36 cellular contexts compared by ENCODE assay signal in genomic region chr3:189590223-189590622, GRCh38. TPM values are rescaled to one million over a fixed set of nuclear protein-coding genes. Genes with fewer than 3 reads are reported as not detected.
"Had no signal": no experiment of that assay in that cellular context is flagged by ENCODE, and none has a peak within 500 bp of the region (broad histone marks: within the 10 kb centered on the region; RNA-seq: fewer than 3 reads in every experiment).

No MANE protein-coding gene starts in this region.

- H3K27me3 ChIP-seq: adrenal gland, body of pancreas, esophagus squamous epithelium, gastroesophageal sphincter had no signal

- H3K4me3 Mint-ChIP-seq: activated B cell treated with CpG ODN at 0.5 μM for 24 hours; activated CD8-positive, alpha-beta T cell treated with anti-CD3 and anti-CD28 coated beads for 36 hours; activated naive CD4-positive, alpha-beta T cell treated with anti-CD3 and anti-CD28 coated beads for 36 hours; activated naive CD4-positive, alpha-beta T cell treated with anti-CD3 and anti-CD28 coated beads, Interleukin-2, amount 50 U/mL, for 24 hours; activated naive CD8-positive, alpha-beta T cell treated with anti-CD3 and anti-CD28 coated beads for 36 hours; activated naive CD8-positive, alpha-beta T cell treated with anti-CD3 and anti-CD28 coated beads, Interleukin-2, amount 50 U/mL, for 24 hours; activated T-cell treated with anti-CD3 and anti-CD28 coated beads, Interleukin-2, amount 50 U/mL, for 4 hours; T-helper 17 cell; T-helper 2 cell treated with Interferon-gamma antibody and Interleukin-4, amounts not matched to agents 5 μg/mL and 100 μg/mL, for 36 hours had no signal

- H3K4me3 ChIP-seq: adrenal gland, body of pancreas, esophagus squamous epithelium, gastroesophageal sphincter had no signal

- H3K4me1 ChIP-seq: body of pancreas, gastroesophageal sphincter had no signal

- H3K27ac Mint-ChIP-seq: activated B cell treated with CpG ODN at 0.5 μM for 24 hours; activated CD8-positive, alpha-beta T cell treated with anti-CD3 and anti-CD28 coated beads for 36 hours; activated naive CD4-positive, alpha-beta T cell treated with anti-CD3 and anti-CD28 coated beads for 36 hours; activated naive CD4-positive, alpha-beta T cell treated with anti-CD3 and anti-CD28 coated beads, Interleukin-2, amount 50 U/mL, for 24 hours; activated naive CD8-positive, alpha-beta T cell treated with anti-CD3 and anti-CD28 coated beads for 36 hours; activated naive CD8-positive, alpha-beta T cell treated with anti-CD3 and anti-CD28 coated beads, Interleukin-2, amount 50 U/mL, for 24 hours; activated T-helper 2 cell treated with anti-CD3 and anti-CD28 coated beads, Interferon-gamma antibody, Interleukin-2, Interleukin-4, amounts not matched to agents 10 μg/mL and 5 μg/mL and 100 μg/mL, durations not matched to agents 14 hours and 24 hours and 36 hours; T-helper 17 cell; T-helper 2 cell treated with Interferon-gamma antibody and Interleukin-4, amounts not matched to agents 5 μg/mL and 100 μg/mL, for 36 hours had no signal

- H3K27ac ChIP-seq: adrenal gland, body of pancreas, epithelial cell of prostate, esophagus squamous epithelium, gastroesophageal sphincter, WERI-Rb-1 had no signal

- FAIRE-seq: colon, endometrium, endothelial cell of umbilical vein had no signal

- H3K36me3 ChIP-seq: adrenal gland, esophagus squamous epithelium, gastroesophageal sphincter, WERI-Rb-1 had no signal

- H3K4me1 Mint-ChIP-seq: activated B cell treated with CpG ODN at 0.5 μM for 24 hours had no signal

- DNase-seq: activated B cell treated with CpG ODN at 0.5 μM for 24 hours; activated CD4-positive, alpha-beta T cell treated with anti-CD3 and anti-CD28 coated beads for 48 hours; activated CD4-positive, alpha-beta T cell treated with anti-CD3 and anti-CD28 coated beads, Interleukin-2, amount 50 U/mL, for 1 hour; activated CD4-positive, alpha-beta T cell treated with anti-CD3 and anti-CD28 coated beads, Interleukin-2, amount 50 U/mL, for 48 hours; activated CD8-positive, alpha-beta memory T cell treated with anti-CD3 and anti-CD28 coated beads for 24 hours; activated CD8-positive, alpha-beta T cell treated with anti-CD3 and anti-CD28 coated beads for 36 hours; activated effector memory CD4-positive, alpha-beta T cell treated with anti-CD3 and anti-CD28 coated beads, Interleukin-2, amount 50 U/mL, for 16 hours; activated naive CD4-positive, alpha-beta T cell treated with anti-CD3 and anti-CD28 coated beads for 36 hours; activated naive CD8-positive, alpha-beta T cell treated with anti-CD3 and anti-CD28 coated beads for 36 hours; activated naive CD8-positive, alpha-beta T cell treated with anti-CD3 and anti-CD28 coated beads, Interleukin-2, amount 50 U/mL, for 24 hours; activated T-cell treated with anti-CD3 and anti-CD28 coated beads, Interleukin-2, amount 50 U/mL, for 4 hours; adrenal gland; amygdala; aorta; body of pancreas; caudate nucleus; cortex of kidney; effector CD8-positive, alpha-beta T cell; esophagus squamous epithelium; foreskin melanocyte; head of caudate nucleus; T-helper 1 cell; T-helper 17 cell; T1000; WERI-Rb-1 had no signal

- ATAC-seq: activated CD4-positive, CD25-positive, alpha-beta regulatory T cell treated with anti-CD3 and anti-CD28 coated beads, Interleukin-2, amount 50 U/mL, for 24 hours; activated CD8-positive, alpha-beta T cell treated with anti-CD3 and anti-CD28 coated beads for 36 hours; activated naive CD8-positive, alpha-beta T cell treated with anti-CD3 and anti-CD28 coated beads, Interleukin-2, amount 50 U/mL, for 24 hours; activated T-cell treated with anti-CD3 and anti-CD28 coated beads, Interleukin-2, amount 50 U/mL, for 4 hours; body of pancreas; gastroesophageal sphincter; T-helper 17 cell had no signal

- H3K9me3 ChIP-seq: adrenal gland, body of pancreas, esophagus squamous epithelium, gastroesophageal sphincter had no signal

- H3K27me3 Mint-ChIP-seq: activated B cell treated with CpG ODN at 0.5 μM for 24 hours; activated CD8-positive, alpha-beta T cell treated with anti-CD3 and anti-CD28 coated beads for 36 hours; activated naive CD4-positive, alpha-beta T cell treated with anti-CD3 and anti-CD28 coated beads, Interleukin-2, amount 50 U/mL, for 24 hours; activated naive CD8-positive, alpha-beta T cell treated with anti-CD3 and anti-CD28 coated beads for 36 hours; activated naive CD8-positive, alpha-beta T cell treated with anti-CD3 and anti-CD28 coated beads, Interleukin-2, amount 50 U/mL, for 24 hours had no signal

RNA-seq across cellular contexts. Expression of gene TP63, which starts 41.0 kb away (rescaled TPM):
- total RNA-seq: activated naive CD8-positive, alpha-beta T cell treated with anti-CD3 and anti-CD28 coated beads for 36 hours; body of pancreas; chondrocyte; endothelial cell of umbilical vein; fibroblast of lung had no signal
- polyA plus RNA-seq: endothelial cell of umbilical vein had no signal
